Comparison of ENCODE assay signal across 35 cellular contexts in the genomic region with DNA sequence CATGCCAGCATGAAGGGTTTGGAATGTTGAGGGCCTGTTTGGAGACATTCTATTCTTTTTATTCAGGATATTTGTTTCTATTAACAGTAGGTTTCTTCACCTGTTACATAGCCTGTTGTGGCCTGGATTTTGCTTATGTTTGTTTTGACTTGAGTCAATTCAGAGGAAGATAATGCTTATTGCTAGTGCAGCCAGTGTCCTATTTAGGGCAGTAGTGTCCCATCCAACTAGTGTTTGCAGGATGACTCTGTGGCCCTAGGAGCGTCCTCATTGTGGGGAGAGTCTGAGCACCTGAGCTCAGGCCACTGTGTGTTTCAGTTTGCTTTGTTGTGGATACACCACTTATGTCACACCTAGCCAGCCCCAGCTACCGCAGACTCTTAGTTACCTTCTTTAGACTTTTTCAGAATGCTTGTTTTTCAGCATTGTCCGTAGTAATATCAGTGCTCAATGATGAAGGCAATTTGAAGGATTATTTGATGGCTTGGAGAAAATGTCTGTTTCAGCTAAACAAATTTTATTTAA.
"Had no signal": no experiment of that assay in that cellular context is flagged by ENCODE, and none has a peak within 500 bp of the region (broad histone marks: within the 10 kb centered on the region; RNA-seq: fewer than 3 reads in every experiment).

No MANE protein-coding gene starts in this region.

- H3K27ac ChIP-seq: body of pancreas, esophagus muscularis mucosa, foreskin keratinocyte, gastrocnemius medialis, WERI-Rb-1 had no signal

- ATAC-seq: activated CD4-positive, CD25-positive, alpha-beta regulatory T cell treated with anti-CD3 and anti-CD28 coated beads, Interleukin-2, amount 50 U/mL, for 24 hours; activated CD8-positive, alpha-beta T cell treated with anti-CD3 and anti-CD28 coated beads for 36 hours; activated naive CD8-positive, alpha-beta T cell treated with anti-CD3 and anti-CD28 coated beads, Interleukin-2, amount 50 U/mL, for 24 hours; activated T-cell treated with anti-CD3 and anti-CD28 coated beads, Interleukin-2, amount 50 U/mL, for 4 hours; body of pancreas; effector memory CD8-positive, alpha-beta T cell; foreskin keratinocyte; gastrocnemius medialis; T-helper 17 cell had no signal

- H3K27me3 ChIP-seq: adrenal gland, body of pancreas, esophagus muscularis mucosa, foreskin keratinocyte, gastrocnemius medialis had no signal

- H3K4me3 Mint-ChIP-seq: activated B cell treated with CpG ODN at 0.5 μM for 24 hours; activated CD8-positive, alpha-beta T cell treated with anti-CD3 and anti-CD28 coated beads for 36 hours; activated naive CD4-positive, alpha-beta T cell treated with anti-CD3 and anti-CD28 coated beads for 36 hours; activated naive CD4-positive, alpha-beta T cell treated with anti-CD3 and anti-CD28 coated beads, Interleukin-2, amount 50 U/mL, for 24 hours; activated naive CD8-positive, alpha-beta T cell treated with anti-CD3 and anti-CD28 coated beads for 36 hours; activated naive CD8-positive, alpha-beta T cell treated with anti-CD3 and anti-CD28 coated beads, Interleukin-2, amount 50 U/mL, for 24 hours; activated T-cell treated with anti-CD3 and anti-CD28 coated beads, Interleukin-2, amount 50 U/mL, for 4 hours; activated T-helper 1 cell treated with anti-CD3 and anti-CD28 coated beads, Interleukin-12 subunit alpha, Interleukin-12 subunit beta, Interleukin-2, Interleukin-4 antibody, amounts not matched to agents 30 ng/mL and 10 ng/mL and 1 ng/mL, durations not matched to agents 14 hours and 24 hours and 36 hours; effector memory CD8-positive, alpha-beta T cell; T-helper 17 cell; T-helper 2 cell treated with Interferon-gamma antibody and Interleukin-4, amounts not matched to agents 5 μg/mL and 100 μg/mL, for 36 hours had no signal

- H3K4me3 ChIP-seq: adrenal gland, body of pancreas, esophagus muscularis mucosa, gastrocnemius medialis had no signal

- H3K4me1 ChIP-seq: body of pancreas, gastrocnemius medialis had no signal

- H3K27ac Mint-ChIP-seq: activated B cell treated with CpG ODN at 0.5 μM for 24 hours; activated CD8-positive, alpha-beta T cell treated with anti-CD3 and anti-CD28 coated beads for 36 hours; activated naive CD4-positive, alpha-beta T cell treated with anti-CD3 and anti-CD28 coated beads for 36 hours; activated naive CD4-positive, alpha-beta T cell treated with anti-CD3 and anti-CD28 coated beads, Interleukin-2, amount 50 U/mL, for 24 hours; activated naive CD8-positive, alpha-beta T cell treated with anti-CD3 and anti-CD28 coated beads for 36 hours; activated naive CD8-positive, alpha-beta T cell treated with anti-CD3 and anti-CD28 coated beads, Interleukin-2, amount 50 U/mL, for 24 hours; activated T-helper 1 cell treated with anti-CD3 and anti-CD28 coated beads, Interleukin-12 subunit alpha, Interleukin-12 subunit beta, Interleukin-2, Interleukin-4 antibody, amounts not matched to agents 30 ng/mL and 10 ng/mL and 1 ng/mL, durations not matched to agents 14 hours and 24 hours and 36 hours; activated T-helper 2 cell treated with anti-CD3 and anti-CD28 coated beads, Interferon-gamma antibody, Interleukin-2, Interleukin-4, amounts not matched to agents 10 μg/mL and 5 μg/mL and 100 μg/mL, durations not matched to agents 14 hours and 24 hours and 36 hours; effector memory CD8-positive, alpha-beta T cell; T-helper 17 cell; T-helper 2 cell treated with Interferon-gamma antibody and Interleukin-4, amounts not matched to agents 5 μg/mL and 100 μg/mL, for 36 hours had no signal

- DNase-seq: activated B cell treated with CpG ODN at 0.5 μM for 24 hours; activated CD4-positive, alpha-beta T cell treated with anti-CD3 and anti-CD28 coated beads for 48 hours; activated CD4-positive, alpha-beta T cell treated with anti-CD3 and anti-CD28 coated beads, Interleukin-2, amount 50 U/mL, for 1 hour; activated CD4-positive, alpha-beta T cell treated with anti-CD3 and anti-CD28 coated beads, Interleukin-2, amount 50 U/mL, for 48 hours; activated CD8-positive, alpha-beta memory T cell treated with anti-CD3 and anti-CD28 coated beads for 24 hours; activated CD8-positive, alpha-beta T cell treated with anti-CD3 and anti-CD28 coated beads for 36 hours; activated effector memory CD4-positive, alpha-beta T cell treated with anti-CD3 and anti-CD28 coated beads, Interleukin-2, amount 50 U/mL, for 16 hours; activated naive CD4-positive, alpha-beta T cell treated with anti-CD3 and anti-CD28 coated beads for 36 hours; activated naive CD8-positive, alpha-beta T cell treated with anti-CD3 and anti-CD28 coated beads for 36 hours; activated naive CD8-positive, alpha-beta T cell treated with anti-CD3 and anti-CD28 coated beads, Interleukin-2, amount 50 U/mL, for 24 hours; activated T-cell treated with anti-CD3 and anti-CD28 coated beads, Interleukin-2, amount 50 U/mL, for 4 hours; adrenal gland; amygdala; aorta; body of pancreas; caudate nucleus; cortex of kidney; dermis blood vessel endothelial cell; effector CD4-positive, alpha-beta T cell; effector memory CD8-positive, alpha-beta T cell; erythroblast; foreskin keratinocyte; gastrocnemius medialis; glutamatergic neuron; T-helper 1 cell; T-helper 17 cell; T1000; WERI-Rb-1 had no signal

- H3K36me3 Mint-ChIP-seq: activated naive CD4-positive, alpha-beta T cell treated with anti-CD3 and anti-CD28 coated beads, Interleukin-2, amount 50 U/mL, for 24 hours; activated naive CD8-positive, alpha-beta T cell treated with anti-CD3 and anti-CD28 coated beads for 36 hours had no signal

- FAIRE-seq: colon had no signal

- H3K9me3 Mint-ChIP-seq: activated B cell treated with CpG ODN at 0.5 μM for 24 hours; activated CD8-positive, alpha-beta T cell treated with anti-CD3 and anti-CD28 coated beads for 36 hours; activated naive CD4-positive, alpha-beta T cell treated with anti-CD3 and anti-CD28 coated beads for 36 hours; activated naive CD4-positive, alpha-beta T cell treated with anti-CD3 and anti-CD28 coated beads, Interleukin-2, amount 50 U/mL, for 24 hours; activated naive CD8-positive, alpha-beta T cell treated with anti-CD3 and anti-CD28 coated beads for 36 hours; activated naive CD8-positive, alpha-beta T cell treated with anti-CD3 and anti-CD28 coated beads, Interleukin-2, amount 50 U/mL, for 24 hours; activated T-cell treated with anti-CD3 and anti-CD28 coated beads, Interleukin-2, amount 50 U/mL, for 4 hours; activated T-helper 1 cell treated with anti-CD3 and anti-CD28 coated beads, Interleukin-12 subunit alpha, Interleukin-12 subunit beta, Interleukin-2, Interleukin-4 antibody, amounts not matched to agents 30 ng/mL and 10 ng/mL and 1 ng/mL, durations not matched to agents 14 hours and 24 hours and 36 hours; activated T-helper 2 cell treated with anti-CD3 and anti-CD28 coated beads, Interferon-gamma antibody, Interleukin-2, Interleukin-4, amounts not matched to agents 10 μg/mL and 5 μg/mL and 100 μg/mL, durations not matched to agents 14 hours and 24 hours and 36 hours; effector memory CD8-positive, alpha-beta T cell; T-helper 2 cell treated with Interferon-gamma antibody and Interleukin-4, amounts not matched to agents 5 μg/mL and 100 μg/mL, for 36 hours had no signal

- H3K4me1 Mint-ChIP-seq: activated B cell treated with CpG ODN at 0.5 μM for 24 hours; activated naive CD4-positive, alpha-beta T cell treated with anti-CD3 and anti-CD28 coated beads, Interleukin-2, amount 50 U/mL, for 24 hours; activated naive CD8-positive, alpha-beta T cell treated with anti-CD3 and anti-CD28 coated beads for 36 hours; activated naive CD8-positive, alpha-beta T cell treated with anti-CD3 and anti-CD28 coated beads, Interleukin-2, amount 50 U/mL, for 24 hours; T-helper 17 cell had no signal

- H3K36me3 ChIP-seq: adrenal gland, esophagus muscularis mucosa, gastrocnemius medialis, WERI-Rb-1 had no signal

- H3K9me3 ChIP-seq: adrenal gland, body of pancreas, esophagus muscularis mucosa, gastrocnemius medialis had no signal
